ENCODE assay signal across 18 cellular contexts in the genomic region with DNA sequence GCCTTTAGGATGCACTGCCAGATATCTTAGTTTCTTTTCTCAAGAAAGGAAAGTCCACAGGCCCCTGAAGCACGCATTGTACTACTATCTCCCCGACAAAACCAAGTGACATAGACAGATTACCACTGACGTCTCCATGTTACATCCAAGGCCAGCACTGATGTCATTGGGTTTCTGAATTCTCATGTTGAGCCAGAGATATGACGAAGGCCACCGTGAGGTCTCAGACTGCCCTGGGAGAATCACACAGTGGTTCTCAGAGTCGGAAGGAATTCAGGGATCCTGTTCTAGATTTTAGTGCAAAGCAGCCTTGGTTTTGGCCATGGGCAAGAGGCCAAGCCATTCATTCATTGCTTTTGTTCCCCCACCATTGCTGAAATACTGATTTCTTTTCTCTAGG.
DNase-seq lines count a peak whose midpoint lies in the region; FAIRE-seq and TF ChIP-seq lines count a peak whose summit lies in the region.
"Had no signal": no experiment of that assay in that cellular context is flagged by ENCODE, and none has a peak within 500 bp of the region (broad histone marks: within the 10 kb centered on the region; RNA-seq: fewer than 3 reads in every experiment).

No MANE protein-coding gene starts in this region.

- H3K4me3 Mint-ChIP-seq in activated naive CD8-positive, alpha-beta T cell = no peak overlapping the region
- H3K4me3 Mint-ChIP-seq in activated naive CD8-positive, alpha-beta T cell treated with anti-CD3 and anti-CD28 coated beads for 36 hours = no peak overlapping the region
- H3K4me3 Mint-ChIP-seq: activated CD4-positive, alpha-beta memory T cell treated with anti-CD3 and anti-CD28 coated beads, Interleukin-2, amount 10 ng/mL, durations not matched to agents 7 days and 5 days had no signal

- H3K4ac ChIP-seq in mesendoderm (ENCODE audit: low read depth, low read length) = no peak overlapping the region

- H3K27me3 ChIP-seq in mesendoderm (ENCODE audit: insufficient read depth, low read length, poor library complexity) (no peaks in the 10 kb centered on the region), HAP-1 (ENCODE audit: low read depth) (no peaks in the 10 kb centered on the region)
- H3K27me3 ChIP-seq: transverse colon had no signal

- no peak for FAIRE-seq in HTR-8/SVneo (lab: Jason Lieb, UNC)
- FAIRE-seq: small intestine had no signal

- H2BK5ac ChIP-seq in mesendoderm (ENCODE audit: low read length) = no peak overlapping the region

- H2BK15ac ChIP-seq in mesendoderm (replicated peaks; ENCODE audit: low read depth) = no peak overlapping the region

- no peaks in the 10 kb centered on the region for H3K9me3 ChIP-seq in HAP-1
- H3K9me3 ChIP-seq: transverse colon had no signal

- no peak overlapping the region for H3K56ac ChIP-seq in mesendoderm (ENCODE audit: low read length)

- peak overlapping the region; percentile 19 for H3K23ac ChIP-seq in mesendoderm (ENCODE audit: low read length)

- in situ Hi-C loops in HAP-1 (cut with MboI; ENCODE audit: low sequenced_read_pairs) = no loop called here

- H3K4me3 ChIP-seq in fibroblast of pulmonary artery (replicated peaks; ENCODE audit: low read depth, low read length) = no peak overlapping the region
- H3K4me3 ChIP-seq in mesendoderm (ENCODE audit: low read length) = no peak overlapping the region
- no peak overlapping the region for H3K4me3 ChIP-seq in HAP-1
- H3K4me3 ChIP-seq: coronary artery, transverse colon had no signal

- H3K27ac Mint-ChIP-seq in activated naive CD8-positive, alpha-beta T cell = peak overlapping the region; percentile 16
- H3K27ac Mint-ChIP-seq in activated naive CD8-positive, alpha-beta T cell treated with anti-CD3 and anti-CD28 coated beads for 36 hours = no peak overlapping the region
- H3K27ac Mint-ChIP-seq: activated CD4-positive, alpha-beta memory T cell treated with anti-CD3 and anti-CD28 coated beads, Interleukin-2, amount 10 ng/mL, durations not matched to agents 7 days and 5 days had no signal

- H3K4me1 Mint-ChIP-seq in activated naive CD8-positive, alpha-beta T cell (ENCODE audit: low read depth) = peaks cover 55% of the 10 kb centered on the region
- peaks cover 28% of the 10 kb centered on the region for H3K4me1 Mint-ChIP-seq in activated naive CD8-positive, alpha-beta T cell treated with anti-CD3 and anti-CD28 coated beads for 36 hours

- no peak overlapping the region for H3K18ac ChIP-seq in mesendoderm (ENCODE audit: low read length)

- H3K36me3 Mint-ChIP-seq in activated naive CD8-positive, alpha-beta T cell = peaks cover 8% of the 10 kb centered on the region
- H3K36me3 Mint-ChIP-seq in activated naive CD8-positive, alpha-beta T cell treated with anti-CD3 and anti-CD28 coated beads for 36 hours = peaks cover 18% of the 10 kb centered on the region

- no peak overlapping the region for H4K8ac ChIP-seq in mesendoderm (ENCODE audit: low read depth, low read length)

- no peak for DNase-seq in activated naive CD8-positive, alpha-beta T cell treated with anti-CD3 and anti-CD28 coated beads for 36 hours
- DNase-seq in fibroblast of pulmonary artery (ENCODE audit: low read depth) (peak; percentile 96), mesendoderm (no peak), HTR-8/SVneo (ENCODE audit: insufficient read length, low spot score) (no peak), HAP-1 (ENCODE audit: low spot score in 2 of 2) (no peak), dermis blood vessel endothelial cell (no peak), NCI-H1694 (lab: John Stamatoyannopoulos, UW) (no peak)
- DNase-seq: 8988T; activated CD4-positive, alpha-beta memory T cell treated with anti-CD3 and anti-CD28 coated beads, Interleukin-2, amount 10 ng/mL, durations not matched to agents 7 days and 5 days; DMS79; NCI-H1048; NCI-H2107; NCI-H748 treated with DMSO at 0.1 percent for 48 hours; small intestine; transverse colon had no signal

- WGBS in mesendoderm (ENCODE audit: extremely low coverage, insufficient coverage, low lambda C conversion rate) = no CpG with 5 or more reads among the region's 6 CpGs

- no peaks in the 10 kb centered on the region for H3K27me3 Mint-ChIP-seq in activated naive CD8-positive, alpha-beta T cell
- no peaks in the 10 kb centered on the region for H3K27me3 Mint-ChIP-seq in activated naive CD8-positive, alpha-beta T cell treated with anti-CD3 and anti-CD28 coated beads for 36 hours
- H3K27me3 Mint-ChIP-seq: activated CD4-positive, alpha-beta memory T cell treated with anti-CD3 and anti-CD28 coated beads, Interleukin-2, amount 10 ng/mL, durations not matched to agents 7 days and 5 days had no signal

- no peak for TF ChIP-seq CTCF in fibroblast of pulmonary artery (IDR thresholded peaks at IDR 0.05; ENCODE audit: low read length, missing control alignments)

- no peaks in the 10 kb centered on the region for H3K9me3 Mint-ChIP-seq in activated naive CD8-positive, alpha-beta T cell (ENCODE audit: low read depth)
- H3K9me3 Mint-ChIP-seq in activated naive CD8-positive, alpha-beta T cell treated with anti-CD3 and anti-CD28 coated beads for 36 hours = no peaks in the 10 kb centered on the region
- H3K9me3 Mint-ChIP-seq: activated CD4-positive, alpha-beta memory T cell treated with anti-CD3 and anti-CD28 coated beads, Interleukin-2, amount 10 ng/mL, durations not matched to agents 7 days and 5 days had no signal

- no peak overlapping the region for H3K9ac ChIP-seq in mesendoderm (ENCODE audit: low read length)

- H2BK120ac ChIP-seq in mesendoderm (ENCODE audit: low read depth, low read length) = no peak overlapping the region

- H3K4me2 ChIP-seq in mesendoderm (ENCODE audit: low read length) = no peak overlapping the region

- H3K36me3 ChIP-seq in mesendoderm (ENCODE audit: control insufficient read depth, insufficient read depth, low read length) (no peaks in the 10 kb centered on the region), HAP-1 (replicated peaks) (no peaks in the 10 kb centered on the region)
- H3K36me3 ChIP-seq: transverse colon had no signal

- H3K4me1 ChIP-seq in mesendoderm (ENCODE audit: control insufficient read depth, low read depth, low read length) (peaks cover 11% of the 10 kb centered on the region), HAP-1 (peaks cover 19% of the 10 kb centered on the region)

- H3K79me2 ChIP-seq in mesendoderm (ENCODE audit: control insufficient read depth, insufficient read depth, low read length) = no peaks in the 10 kb centered on the region

- no peak overlapping the region for H4K5ac ChIP-seq in mesendoderm (ENCODE audit: low read length)

- no peak overlapping the region for H3K27ac ChIP-seq in mesendoderm (ENCODE audit: low read depth, low read length)
- H3K27ac ChIP-seq: C4-2B, coronary artery, transverse colon had no signal

- H2AK5ac ChIP-seq in mesendoderm (ENCODE audit: low read length) = no peak overlapping the region

- H3K79me1 ChIP-seq in mesendoderm (ENCODE audit: low read length) = peaks cover 2% of the 10 kb centered on the region
